In genomic region chr16:85441890-85442670, GRCh38 we compare ENCODE assay signal across 27 cellular contexts.
"Had no signal": no experiment of that assay in that cellular context is flagged by ENCODE, and none has a peak within 500 bp of the region (broad histone marks: within the 10 kb centered on the region; RNA-seq: fewer than 3 reads in every experiment).

No MANE protein-coding gene starts in this region.

- H3K27ac ChIP-seq: ascending aorta, breast epithelium, SJSA1 had no signal

- H3K36me3 ChIP-seq: breast epithelium had no signal

- H3K4me3 ChIP-seq: ascending aorta, breast epithelium, SJSA1 had no signal

- H3K27ac Mint-ChIP-seq: activated CD4-positive, alpha-beta T cell treated with anti-CD3 and anti-CD28 coated beads, Interleukin-2, amount 10 ng/mL, durations not matched to agents 7 days and 5 days; activated CD8-positive, alpha-beta T cell treated with anti-CD3 and anti-CD28 coated beads, Interleukin-2, amount 10 ng/mL, durations not matched to agents 7 days and 5 days; activated naive CD4-positive, alpha-beta T cell treated with anti-CD3 and anti-CD28 coated beads, Interleukin-2, amount 50 U/mL, for 24 hours; activated naive CD8-positive, alpha-beta T cell treated with anti-CD3 and anti-CD28 coated beads, Interleukin-2, amount 10 ng/mL, durations not matched to agents 7 days and 5 days; activated T-cell treated with anti-CD3 and anti-CD28 coated beads, Interleukin-2, amount 50 U/mL, for 24 hours; activated T-helper 2 cell treated with anti-CD3 and anti-CD28 coated beads, Interferon-gamma antibody, Interleukin-2, Interleukin-4, amounts not matched to agents 10 μg/mL and 5 μg/mL and 100 μg/mL, durations not matched to agents 14 hours and 24 hours and 36 hours; T-helper 1 cell treated with Interleukin-12 subunit alpha and Interleukin-12 subunit beta and Interleukin-4 antibody, amounts not matched to agents 30 μg/mL and 1 μg/mL, for 36 hours; T-helper 2 cell treated with Interferon-gamma antibody and Interleukin-4, amounts not matched to agents 5 μg/mL and 100 μg/mL, for 36 hours had no signal

- H3K4me1 Mint-ChIP-seq: activated CD4-positive, alpha-beta T cell treated with anti-CD3 and anti-CD28 coated beads, Interleukin-2, amount 10 ng/mL, durations not matched to agents 7 days and 5 days; activated naive CD8-positive, alpha-beta T cell treated with anti-CD3 and anti-CD28 coated beads, Interleukin-2, amount 10 ng/mL, durations not matched to agents 7 days and 5 days had no signal

- H3K4me2 ChIP-seq: SK-N-SH had no signal

- H3K9me3 Mint-ChIP-seq: activated CD4-positive, alpha-beta T cell treated with anti-CD3 and anti-CD28 coated beads, Interleukin-2, amount 10 ng/mL, durations not matched to agents 7 days and 5 days; activated naive CD4-positive, alpha-beta T cell treated with anti-CD3 and anti-CD28 coated beads, Interleukin-2, amount 50 U/mL, for 24 hours; activated naive CD8-positive, alpha-beta T cell treated with anti-CD3 and anti-CD28 coated beads, Interleukin-2, amount 10 ng/mL, durations not matched to agents 7 days and 5 days; activated T-cell treated with anti-CD3 and anti-CD28 coated beads, Interleukin-2, amount 50 U/mL, for 24 hours; activated T-helper 2 cell treated with anti-CD3 and anti-CD28 coated beads, Interferon-gamma antibody, Interleukin-2, Interleukin-4, amounts not matched to agents 10 μg/mL and 5 μg/mL and 100 μg/mL, durations not matched to agents 14 hours and 24 hours and 36 hours; T-helper 1 cell treated with Interleukin-12 subunit alpha and Interleukin-12 subunit beta and Interleukin-4 antibody, amounts not matched to agents 30 μg/mL and 1 μg/mL, for 36 hours; T-helper 2 cell treated with Interferon-gamma antibody and Interleukin-4, amounts not matched to agents 5 μg/mL and 100 μg/mL, for 36 hours had no signal

- H3K27me3 ChIP-seq: ascending aorta, breast epithelium, SJSA1 had no signal

- DNase-seq: activated CD4-positive, alpha-beta T cell treated with anti-CD3 and anti-CD28 coated beads, Interleukin-2, amount 10 ng/mL, durations not matched to agents 7 days and 5 days; activated CD4-positive, alpha-beta T cell treated with anti-CD3 and anti-CD28 coated beads, Interleukin-2, amount 50 U/mL, for 48 hours; activated CD8-positive, alpha-beta T cell treated with anti-CD3 and anti-CD28 coated beads, Interleukin-2, amount 10 ng/mL, durations not matched to agents 7 days and 5 days; activated gamma-delta T cell; activated naive CD4-positive, alpha-beta T cell treated with Interleukin-2 at 50 U/mL for 16 hours; activated naive CD8-positive, alpha-beta T cell treated with anti-CD3 and anti-CD28 coated beads, Interleukin-2, amount 10 ng/mL, durations not matched to agents 7 days and 5 days; activated T-cell treated with anti-CD3 and anti-CD28 coated beads, Interleukin-2, amount 50 U/mL, for 24 hours; amygdala; Karpas-422; NCI-H1105; NCI-H1417 treated with DMSO at 0.1 percent for 48 hours; NCI-H187 treated with DMSO at 0.1 percent for 48 hours; NCI-H2081; NCI-H226; NCI-H446 treated with DMSO at 0.1 percent for 48 hours; NCI-H524; NCI-H69; NCI-H82; SHP77 treated with DMSO at 0.1 percent for 48 hours; SK-N-SH had no signal

- H3K9ac ChIP-seq: SK-N-SH had no signal

- H3K27me3 Mint-ChIP-seq: activated CD4-positive, alpha-beta T cell treated with anti-CD3 and anti-CD28 coated beads, Interleukin-2, amount 10 ng/mL, durations not matched to agents 7 days and 5 days; activated naive CD4-positive, alpha-beta T cell treated with anti-CD3 and anti-CD28 coated beads, Interleukin-2, amount 50 U/mL, for 24 hours; activated T-cell treated with anti-CD3 and anti-CD28 coated beads, Interleukin-2, amount 50 U/mL, for 24 hours had no signal

- H3K36me3 Mint-ChIP-seq: activated naive CD4-positive, alpha-beta T cell treated with anti-CD3 and anti-CD28 coated beads, Interleukin-2, amount 50 U/mL, for 24 hours; activated naive CD8-positive, alpha-beta T cell treated with anti-CD3 and anti-CD28 coated beads, Interleukin-2, amount 10 ng/mL, durations not matched to agents 7 days and 5 days had no signal

- H3K4me3 Mint-ChIP-seq: activated CD4-positive, alpha-beta T cell treated with anti-CD3 and anti-CD28 coated beads, Interleukin-2, amount 10 ng/mL, durations not matched to agents 7 days and 5 days; activated CD8-positive, alpha-beta T cell treated with anti-CD3 and anti-CD28 coated beads, Interleukin-2, amount 10 ng/mL, durations not matched to agents 7 days and 5 days; activated naive CD4-positive, alpha-beta T cell treated with anti-CD3 and anti-CD28 coated beads, Interleukin-2, amount 50 U/mL, for 24 hours; activated naive CD8-positive, alpha-beta T cell treated with anti-CD3 and anti-CD28 coated beads, Interleukin-2, amount 10 ng/mL, durations not matched to agents 7 days and 5 days; activated T-cell treated with anti-CD3 and anti-CD28 coated beads, Interleukin-2, amount 50 U/mL, for 24 hours; T-helper 1 cell treated with Interleukin-12 subunit alpha and Interleukin-12 subunit beta and Interleukin-4 antibody, amounts not matched to agents 30 μg/mL and 1 μg/mL, for 36 hours; T-helper 2 cell treated with Interferon-gamma antibody and Interleukin-4, amounts not matched to agents 5 μg/mL and 100 μg/mL, for 36 hours had no signal

- H3K9me3 ChIP-seq: ascending aorta, breast epithelium, SJSA1, SK-N-SH had no signal

- H3K4me1 ChIP-seq: breast epithelium, SJSA1 had no signal
